Comparison of ENCODE assay signal across 11 cellular contexts in the genomic region with DNA sequence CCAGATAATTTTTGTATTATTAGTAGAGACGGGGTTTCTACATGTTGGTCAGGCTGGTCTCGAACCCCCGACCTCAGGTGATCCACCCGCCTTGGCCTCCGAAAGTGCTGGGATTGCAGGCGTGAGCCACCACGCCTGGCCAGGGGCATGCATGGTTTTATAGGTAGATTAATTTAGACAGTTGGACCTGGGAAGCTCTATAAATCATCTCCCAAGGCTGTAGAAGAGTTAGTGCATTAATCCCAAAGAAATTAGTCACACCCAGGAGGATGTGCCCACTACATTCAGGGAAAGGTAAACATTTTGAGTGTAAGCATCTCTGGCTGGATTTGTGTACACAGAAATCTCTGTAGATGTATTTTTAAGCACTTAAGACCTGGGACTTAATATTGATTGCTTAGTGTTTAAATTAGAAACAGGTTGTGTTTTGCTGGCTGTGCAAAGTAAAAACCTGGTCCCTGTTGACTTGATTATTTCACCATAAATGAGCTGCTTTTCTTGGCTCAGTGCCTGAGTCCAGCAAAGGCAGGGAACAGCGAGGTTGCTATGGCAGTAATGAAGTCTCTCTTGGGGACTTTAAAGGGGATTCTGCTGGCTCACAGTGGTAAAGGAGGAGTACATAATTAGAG. TPM values are rescaled to one million over a fixed set of nuclear protein-coding genes. Genes with fewer than 3 reads are reported as not detected.
A peak's percentile ranks its signal among the peaks of the same experiment; 100 is the strongest.
DNase-seq lines count a peak whose midpoint lies in the region; TF ChIP-seq lines count a peak whose summit lies in the region.
"Had no signal": no experiment of that assay in that cellular context is flagged by ENCODE, and none has a peak within 500 bp of the region (broad histone marks: within the 10 kb centered on the region; RNA-seq: fewer than 3 reads in every experiment).

No MANE protein-coding gene starts in this region.

- no peaks in the 10 kb centered on the region; the same call in 1 of the 2 replicates for H3K4me1 ChIP-seq in Karpas-422 (ENCODE audit: low read length)

- H3K9me2 ChIP-seq in Karpas-422 (replicated peaks; ENCODE audit: insufficient read depth, low read length), result no peaks in the 10 kb centered on the region

- H3K27ac ChIP-seq in Karpas-422 (ENCODE audit: low read length), result no peak overlapping the region

- DNase-seq in Daoy (ENCODE audit: low read depth) (peak; percentile 47), NCI-H446 treated with DMSO at 0.1 percent for 48 hours (lab: John Stamatoyannopoulos, UW) (peak; percentile 6), endothelial cell (ENCODE audit: low spot score) (no peak), progenitor cell of endocrine pancreas (ENCODE audit: low spot score, unreplicated experiment) (no peak), Karpas-422 (no peak), MG63 (no peak), CD14-positive monocyte (ENCODE audit: low spot score) (no peak)
- no peak for DNase-seq in activated naive CD4-positive, alpha-beta T cell treated with Interleukin-2 at 50 U/mL for 16 hours
- DNase-seq: activated T-cell treated with anti-CD3 and anti-CD28 coated beads, Interleukin-2, amount 50 U/mL, for 1 hour; Kasumi-1; mesendoderm had no signal

- intact Hi-C loops in CD14-positive monocyte (cut with micrococcal nuclease), result no loop called here

- H3K4me3 Mint-ChIP-seq in endothelial cell (ENCODE audit: unreplicated experiment), result peak overlapping the region; percentile 31
- H3K4me3 Mint-ChIP-seq in progenitor cell of endocrine pancreas (ENCODE audit: low read depth), result peak overlapping the region; percentile 0
- no peak overlapping the region for H3K4me3 Mint-ChIP-seq in CD14-positive monocyte

- H3K36me3 ChIP-seq in Karpas-422 (ENCODE audit: insufficient read depth, low read length), result peaks cover 67% of the 10 kb centered on the region
- H3K36me3 ChIP-seq in MG63, result peaks cover 18% of the 10 kb centered on the region

- H3K4me1 Mint-ChIP-seq in endothelial cell (ENCODE audit: unreplicated experiment), result peaks cover 9% of the 10 kb centered on the region
- peaks cover 37% of the 10 kb centered on the region for H3K4me1 Mint-ChIP-seq in progenitor cell of endocrine pancreas (ENCODE audit: low read depth)
- peaks cover 2% of the 10 kb centered on the region for H3K4me1 Mint-ChIP-seq in CD14-positive monocyte

- H3K4me3 ChIP-seq in Karpas-422 (ENCODE audit: low read length), result no peak overlapping the region
- H3K4me3 ChIP-seq in MG63, result no peak overlapping the region

- H3K9me3 ChIP-seq in Karpas-422 (ENCODE audit: low read length) (no peaks in the 10 kb centered on the region), MG63 (no peaks in the 10 kb centered on the region)

- H3K79me2 ChIP-seq in Karpas-422 (ENCODE audit: low read length), result peaks cover 84% of the 10 kb centered on the region

- H3K36me3 Mint-ChIP-seq in endothelial cell (ENCODE audit: low read depth, unreplicated experiment) (peaks cover 38% of the 10 kb centered on the region), progenitor cell of endocrine pancreas (ENCODE audit: insufficient read depth) (peaks cover 15% of the 10 kb centered on the region), CD14-positive monocyte (peaks cover 77 to 84% of the 10 kb centered on the region in 2 donors)

- H3K27me3 Mint-ChIP-seq in endothelial cell (ENCODE audit: unreplicated experiment) (peaks cover 2% of the 10 kb centered on the region), progenitor cell of endocrine pancreas (no peaks in the 10 kb centered on the region), CD14-positive monocyte (ENCODE audit: low read depth in 3 of 3) (no peaks in the 10 kb centered on the region)

- H2AFZ ChIP-seq in Karpas-422 (ENCODE audit: low read length), result no peak overlapping the region

- no peaks in the 10 kb centered on the region; the same call in 1 of the 2 replicates for H4K20me1 ChIP-seq in Karpas-422 (ENCODE audit: insufficient read depth, low read depth, low read length)

- H3K9me3 Mint-ChIP-seq in endothelial cell (ENCODE audit: unreplicated experiment), result no peaks in the 10 kb centered on the region
- no peaks in the 10 kb centered on the region for H3K9me3 Mint-ChIP-seq in progenitor cell of endocrine pancreas (ENCODE audit: low read depth)
- H3K9me3 Mint-ChIP-seq in CD14-positive monocyte, result no peaks in the 10 kb centered on the region

- TF ChIP-seq CTCF in endothelial cell (IDR thresholded peaks at IDR 0.05; ENCODE audit: unreplicated experiment), result no peak
- no peak for TF ChIP-seq CTCF in progenitor cell of endocrine pancreas (IDR thresholded peaks at IDR 0.05; ENCODE audit: unreplicated experiment)
- TF ChIP-seq CTCF in CD14-positive monocyte (IDR thresholded peaks at IDR 0.05), result no peak

- H3K27me3 ChIP-seq in Karpas-422 (ENCODE audit: low read length) (no peaks in the 10 kb centered on the region), MG63 (no peaks in the 10 kb centered on the region)

- no peak overlapping the region for H3K4me2 ChIP-seq in Karpas-422 (ENCODE audit: low read depth, low read length, poor library complexity, severe bottlenecking)

- H3K27ac Mint-ChIP-seq in endothelial cell (ENCODE audit: unreplicated experiment) (no peak overlapping the region), progenitor cell of endocrine pancreas (peak overlapping the region; percentile 78), CD14-positive monocyte (no peak overlapping the region)

- H3K9ac ChIP-seq in Karpas-422 (ENCODE audit: low read length), result no peak overlapping the region

RNA-seq across cellular contexts. Expression of gene EXOSC7, which starts 19.2 kb away (rescaled TPM):
- total RNA-seq in Daoy (2014; rRNA removed; shearing (Covaris generic)), result 84.0 and 85.5 TPM in 2 replicates
- total RNA-seq in endothelial cell (ENCODE audit: unreplicated experiment), result 33.2 TPM
- total RNA-seq in progenitor cell of endocrine pancreas, result 50.7 and 51.2 TPM in 2 replicates
- total RNA-seq in Karpas-422 (2014; rRNA removed; shearing (Covaris generic); ENCODE audit: low replicate concordance), result 67.1 and 78.6 TPM in 2 replicates
- total RNA-seq in MG63 (2014; rRNA removed; shearing (Covaris generic); ENCODE audit: low replicate concordance), result 22.4 and 44.3 TPM in 2 replicates
- polyA plus RNA-seq in CD14-positive monocyte, result 10 to 100 TPM; 16.8 to 18.8 TPM

RNA-seq across cellular contexts. Expression of gene ZDHHC3, which starts 19.3 kb away (rescaled TPM):
- total RNA-seq in Daoy (2014; rRNA removed; shearing (Covaris generic)), result 41.8 and 45.4 TPM in 2 replicates
- total RNA-seq in endothelial cell (ENCODE audit: unreplicated experiment) (135 TPM), progenitor cell of endocrine pancreas (61.2 and 64.9 TPM in 2 replicates)
- total RNA-seq in Karpas-422 (2014; rRNA removed; shearing (Covaris generic); ENCODE audit: low replicate concordance), result 70.9 and 93.4 TPM in 2 replicates
- total RNA-seq in MG63 (2014; rRNA removed; shearing (Covaris generic); ENCODE audit: low replicate concordance), result 26.1 and 28.5 TPM in 2 replicates
- 10 to 100 TPM; 52.1 to 61.3 TPM for polyA plus RNA-seq in CD14-positive monocyte

RNA-seq across cellular contexts. Expression of gene CLEC3B, which starts 30.8 kb away (rescaled TPM):
- total RNA-seq in Daoy (2014; rRNA removed; shearing (Covaris generic)), result 1.1 TPM in 1 of 2 replicates, not detected in the other
- total RNA-seq in endothelial cell (ENCODE audit: unreplicated experiment) (0.41 TPM), progenitor cell of endocrine pancreas (not detected in 2 replicates)
- total RNA-seq in Karpas-422 (2014; rRNA removed; shearing (Covaris generic); ENCODE audit: low replicate concordance), result not detected in 2 replicates
- 0.10 and 2.0 TPM in 2 replicates for total RNA-seq in MG63 (2014; rRNA removed; shearing (Covaris generic); ENCODE audit: low replicate concordance)
- polyA plus RNA-seq in CD14-positive monocyte, result 10 to 100 TPM; 14.5 to 22.7 TPM

Comparison
In these comparisons a context has a peak if more than half of its experiments do, and no peak if none do; other contexts are left out.
1. DNase-seq: peak in Daoy (single experiment) and NCI-H446 treated with DMSO at 0.1 percent for 48 hours (single experiment); none in endothelial cell (single experiment), progenitor cell of endocrine pancreas (single experiment), Karpas-422 (single experiment), MG63 (single experiment), CD14-positive monocyte (single experiment) and activated naive CD4-positive, alpha-beta T cell treated with Interleukin-2 at 50 U/mL for 16 hours (single experiment).
2. H3K4me3 Mint-ChIP-seq: peak in endothelial cell (single experiment) and progenitor cell of endocrine pancreas (single experiment); none in CD14-positive monocyte (0 of 2).